In genomic region chrX:41303013-41303412, GRCh38 we compare ENCODE assay signal across 2 cellular contexts.
TF ChIP-seq lines count a peak whose summit lies in the region.

No MANE protein-coding gene starts in this region.

TF ChIP-seq in A549, 52 proteins besides CTCF, POLR2A, EP300 and RAD21 (continued from another document):
- TF ChIP-seq, protein P1, sequence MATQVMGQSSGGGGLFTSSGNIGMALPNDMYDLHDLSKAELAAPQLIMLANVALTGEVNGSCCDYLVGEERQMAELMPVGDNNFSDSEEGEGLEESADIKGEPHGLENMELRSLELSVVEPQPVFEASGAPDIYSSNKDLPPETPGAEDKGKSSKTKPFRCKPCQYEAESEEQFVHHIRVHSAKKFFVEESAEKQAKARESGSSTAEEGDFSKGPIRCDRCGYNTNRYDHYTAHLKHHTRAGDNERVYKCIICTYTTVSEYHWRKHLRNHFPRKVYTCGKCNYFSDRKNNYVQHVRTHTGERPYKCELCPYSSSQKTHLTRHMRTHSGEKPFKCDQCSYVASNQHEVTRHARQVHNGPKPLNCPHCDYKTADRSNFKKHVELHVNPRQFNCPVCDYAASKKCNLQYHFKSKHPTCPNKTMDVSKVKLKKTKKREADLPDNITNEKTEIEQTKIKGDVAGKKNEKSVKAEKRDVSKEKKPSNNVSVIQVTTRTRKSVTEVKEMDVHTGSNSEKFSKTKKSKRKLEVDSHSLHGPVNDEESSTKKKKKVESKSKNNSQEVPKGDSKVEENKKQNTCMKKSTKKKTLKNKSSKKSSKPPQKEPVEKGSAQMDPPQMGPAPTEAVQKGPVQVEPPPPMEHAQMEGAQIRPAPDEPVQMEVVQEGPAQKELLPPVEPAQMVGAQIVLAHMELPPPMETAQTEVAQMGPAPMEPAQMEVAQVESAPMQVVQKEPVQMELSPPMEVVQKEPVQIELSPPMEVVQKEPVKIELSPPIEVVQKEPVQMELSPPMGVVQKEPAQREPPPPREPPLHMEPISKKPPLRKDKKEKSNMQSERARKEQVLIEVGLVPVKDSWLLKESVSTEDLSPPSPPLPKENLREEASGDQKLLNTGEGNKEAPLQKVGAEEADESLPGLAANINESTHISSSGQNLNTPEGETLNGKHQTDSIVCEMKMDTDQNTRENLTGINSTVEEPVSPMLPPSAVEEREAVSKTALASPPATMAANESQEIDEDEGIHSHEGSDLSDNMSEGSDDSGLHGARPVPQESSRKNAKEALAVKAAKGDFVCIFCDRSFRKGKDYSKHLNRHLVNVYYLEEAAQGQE (IDR thresholded peaks at IDR 0.05) = no peak
- peak; percentile 85 for TF ChIP-seq MAFK (IDR thresholded peaks at IDR 0.05; ENCODE audit: partially characterized antibody)
- no peak for TF ChIP-seq ZNF302 (CRISPR knock-in tag; IDR thresholded peaks at IDR 0.05)

TF ChIP-seq in GM23338, 12 proteins besides CTCF, POLR2A, EP300 and RAD21 (continued from another document):
- TF ChIP-seq ZNF462 (CRISPR knock-in tag; IDR thresholded peaks at IDR 0.05) (no peak), EZH2phosphoT487 (IDR thresholded peaks at IDR 0.05; ENCODE audit: unreplicated experiment) (no peak), STAT1 (IDR thresholded peaks at IDR 0.05; ENCODE audit: unreplicated experiment) (no peak), JUNB (IDR thresholded peaks at IDR 0.05; ENCODE audit: unreplicated experiment) (no peak), NANOG (IDR thresholded peaks at IDR 0.05; ENCODE audit: borderline replicate concordance) (no peak), ZNF114 (CRISPR knock-in tag; IDR thresholded peaks at IDR 0.05) (no peak)
- TF ChIP-seq, protein P1 (IDR thresholded peaks at IDR 0.05; ENCODE audit: unreplicated experiment) = no peak
